23 cellular contexts compared by ENCODE assay signal in genomic region chr1:58921342-58921741, GRCh38.
"Had no signal": no experiment of that assay in that cellular context is flagged by ENCODE, and none has a peak within 500 bp of the region (broad histone marks: within the 10 kb centered on the region; RNA-seq: fewer than 3 reads in every experiment).

No MANE protein-coding gene starts in this region.

- H3K9me3 ChIP-seq: gastrocnemius medialis, left ventricle myocardium inferior, mucosa of descending colon, SK-N-SH, upper lobe of left lung had no signal

- FAIRE-seq: astrocyte had no signal

- H3K4me1 ChIP-seq: neural progenitor cell had no signal

- ATAC-seq: activated CD8-positive, alpha-beta T cell treated with anti-CD3 and anti-CD28 coated beads for 36 hours; effector memory CD8-positive, alpha-beta T cell; gastrocnemius medialis; mucosa of descending colon; naive thymus-derived CD4-positive, alpha-beta T cell; stimulated activated naive CD8-positive, alpha-beta T cell treated with anti-CD3 and anti-CD28 coated beads, Interleukin-15, amount 100 ng/mL, for 72 hours had no signal

- DNase-seq: activated CD4-positive, alpha-beta T cell treated with anti-CD3 and anti-CD28 coated beads, Interleukin-2, amount 10 ng/mL, durations not matched to agents 24 days and 14 days; activated CD8-positive, alpha-beta T cell treated with anti-CD3 and anti-CD28 coated beads for 36 hours; activated effector memory CD4-positive, alpha-beta T cell treated with anti-CD3 and anti-CD28 coated beads, Interleukin-2, amount 50 U/mL, for 16 hours; activated naive CD4-positive, alpha-beta T cell treated with anti-CD3 and anti-CD28 coated beads, Interleukin-2, amount 50 U/mL, for 16 hours; activated T-cell treated with anti-CD3 and anti-CD28 coated beads, Interleukin-2, amount 50 U/mL, for 48 hours; adrenal gland; effector memory CD8-positive, alpha-beta T cell; gastrocnemius medialis; head of caudate nucleus; kidney glomerular epithelial cell; left ventricle myocardium inferior; mucosa of descending colon; naive thymus-derived CD4-positive, alpha-beta T cell; SK-N-SH; stimulated activated CD4-positive, alpha-beta T cell treated with anti-CD3 and anti-CD28 coated beads, Interleukin-4, amount 100 ng/mL, for 1 hour; stimulated activated naive CD8-positive, alpha-beta T cell treated with anti-CD3 and anti-CD28 coated beads, Interleukin-15, amount 100 ng/mL, for 72 hours; T-helper 9 cell; upper lobe of left lung had no signal

- H3K4me1 Mint-ChIP-seq: neural progenitor cell had no signal

- H3K27me3 ChIP-seq: adrenal gland, gastrocnemius medialis, neural progenitor cell, upper lobe of left lung had no signal

- H3K27ac Mint-ChIP-seq: activated CD4-positive, alpha-beta T cell treated with anti-CD3 and anti-CD28 coated beads, Interleukin-2, amount 10 ng/mL, durations not matched to agents 24 days and 14 days; effector memory CD8-positive, alpha-beta T cell; memory B cell; neural progenitor cell had no signal

- H3K9ac ChIP-seq: neural progenitor cell, SK-N-SH had no signal

- H3K27ac ChIP-seq: neural progenitor cell had no signal

- H3K4me3 Mint-ChIP-seq: activated CD4-positive, alpha-beta T cell treated with anti-CD3 and anti-CD28 coated beads, Interleukin-2, amount 10 ng/mL, durations not matched to agents 24 days and 14 days; activated CD8-positive, alpha-beta T cell treated with anti-CD3 and anti-CD28 coated beads for 36 hours; dendritic cell treated with granulocyte-macrophage colony-stimulating factor and Interleukin-4, amounts not matched to agents 40 ng/mL and 50 ng/mL, for 4 days; effector memory CD8-positive, alpha-beta T cell; memory B cell; naive thymus-derived CD4-positive, alpha-beta T cell; neural progenitor cell; stimulated activated naive CD8-positive, alpha-beta T cell treated with anti-CD3 and anti-CD28 coated beads, Interleukin-15, amount 100 ng/mL, for 72 hours had no signal

- H3K4me3 ChIP-seq: adrenal gland, gastrocnemius medialis, left ventricle myocardium inferior, mucosa of descending colon, neural progenitor cell, smooth muscle cell, upper lobe of left lung had no signal

- H3K4me2 ChIP-seq: neural progenitor cell, SK-N-SH, smooth muscle cell had no signal

- H3K27me3 Mint-ChIP-seq: activated CD8-positive, alpha-beta T cell treated with anti-CD3 and anti-CD28 coated beads for 36 hours; effector memory CD8-positive, alpha-beta T cell; memory B cell; stimulated activated naive CD8-positive, alpha-beta T cell treated with anti-CD3 and anti-CD28 coated beads, Interleukin-15, amount 100 ng/mL, for 72 hours had no signal

- H3K9me3 Mint-ChIP-seq: activated CD4-positive, alpha-beta T cell treated with anti-CD3 and anti-CD28 coated beads, Interleukin-2, amount 10 ng/mL, durations not matched to agents 24 days and 14 days; activated CD8-positive, alpha-beta T cell treated with anti-CD3 and anti-CD28 coated beads for 36 hours; dendritic cell treated with granulocyte-macrophage colony-stimulating factor and Interleukin-4, amounts not matched to agents 40 ng/mL and 50 ng/mL, for 4 days; effector memory CD8-positive, alpha-beta T cell; memory B cell; neural progenitor cell; stimulated activated naive CD8-positive, alpha-beta T cell treated with anti-CD3 and anti-CD28 coated beads, Interleukin-15, amount 100 ng/mL, for 72 hours had no signal

- H3K36me3 ChIP-seq: adrenal gland, gastrocnemius medialis, left ventricle myocardium inferior, neural progenitor cell, upper lobe of left lung had no signal

- H3K36me3 Mint-ChIP-seq: memory B cell, neural progenitor cell had no signal

- H2AFZ ChIP-seq: neural progenitor cell had no signal
